Comparison of ENCODE assay signal across 20 cellular contexts in genomic region chr12:12800406-12801180, GRCh38. TPM values are rescaled to one million over a fixed set of nuclear protein-coding genes. Genes with fewer than 3 reads are reported as not detected.
A peak's percentile ranks its signal among the peaks of the same experiment; 100 is the strongest.
DNase-seq lines count a peak whose midpoint lies in the region; ATAC-seq, FAIRE-seq and TF ChIP-seq lines count a peak whose summit lies in the region.
"Had no signal": no experiment of that assay in that cellular context is flagged by ENCODE, and none has a peak within 500 bp of the region (broad histone marks: within the 10 kb centered on the region; RNA-seq: fewer than 3 reads in every experiment).

No MANE protein-coding gene starts in this region.

- H3K27me3 Mint-ChIP-seq in memory B cell: no peaks in the 10 kb centered on the region
- H3K27me3 Mint-ChIP-seq in activated CD8-positive, alpha-beta T cell treated with anti-CD3 and anti-CD28 coated beads for 36 hours: no peaks in the 10 kb centered on the region
- H3K27me3 Mint-ChIP-seq: activated B cell treated with CpG ODN at 0.5 μM for 24 hours had no signal

- H3K4me1 ChIP-seq in A549: peaks cover 45% of the 10 kb centered on the region
- H3K4me1 ChIP-seq in HEK293 (ENCODE audit: control insufficient read depth, insufficient read depth, low read length): peaks cover 4% of the 10 kb centered on the region
- H3K4me1 ChIP-seq: uterus had no signal

- DNase-seq in A549 (ENCODE audit: low read depth in 1 of 2, low spot score in 1 of 2) (peak in 1 of 2 experiments; percentile 86), cardiac fibroblast (ENCODE audit: low read depth in 2 of 2) (peak; percentile 53 to 69), memory B cell (ENCODE audit: low spot score in 2 of 2) (no peak), pons (ENCODE audit: low spot score) (no peak)
- no peak for DNase-seq in activated effector memory CD4-positive, alpha-beta T cell treated with anti-CD3 and anti-CD28 coated beads, Interleukin-2, amount 50 U/mL, for 16 hours
- no peak for DNase-seq in activated CD8-positive, alpha-beta T cell treated with anti-CD3 and anti-CD28 coated beads for 36 hours
- DNase-seq: activated B cell treated with CpG ODN at 0.5 μM for 24 hours; activated naive CD4-positive, alpha-beta T cell treated with anti-CD3 and anti-CD28 coated beads for 36 hours; DMS 273 treated with DMSO at 0.1 percent for 48 hours; heart left ventricle; left cardiac atrium; NCI-H187 treated with DMSO at 0.1 percent for 48 hours; NCI-H524; Peyer's patch; stimulated activated CD4-positive, alpha-beta T cell treated with anti-CD3 and anti-CD28 coated beads, Interleukin-2, amount 100 ng/mL, for 24 hours; stimulated activated CD8-positive, alpha-beta memory T cell treated with anti-CD3 and anti-CD28 coated beads, Interleukin-4, amount 100 ng/mL, for 48 hours; uterus had no signal

- H3K4me2 ChIP-seq in A549: peak overlapping the region; percentile 40

- H3K36me3 ChIP-seq in HEK293 (ENCODE audit: control insufficient read depth in 2 of 2, insufficient read depth in 1 of 2, low read length in 2 of 2): no peaks in the 10 kb centered on the region
- H3K36me3 ChIP-seq: heart left ventricle, Peyer's patch, uterus had no signal

- H3K9me3 ChIP-seq in A549 (no peaks in the 10 kb centered on the region), HEK293 (ENCODE audit: control insufficient read depth, insufficient read depth, low read depth, low read length) (no peaks in the 10 kb centered on the region)
- H3K9me3 ChIP-seq: heart left ventricle, Peyer's patch, uterus had no signal

- intact Hi-C loops in activated CD8-positive, alpha-beta T cell treated with anti-CD3 and anti-CD28 coated beads for 36 hours (cut with micrococcal nuclease): no loop called here

- H3K27ac Mint-ChIP-seq in memory B cell: peak overlapping the region; percentile 74
- no peak overlapping the region for H3K27ac Mint-ChIP-seq in activated CD8-positive, alpha-beta T cell treated with anti-CD3 and anti-CD28 coated beads for 36 hours
- H3K27ac Mint-ChIP-seq: activated naive CD4-positive, alpha-beta T cell treated with anti-CD3 and anti-CD28 coated beads for 36 hours had no signal

- no peak for FAIRE-seq in A549 (lab: Jason Lieb, UNC)
- FAIRE-seq: endometrium had no signal

- CTCF ChIA-PET in A549 (lab: Yijun Ruan, JAX): interaction anchor here (0.9 to 5.0 kb wide), 6 partner anchors 8 to 116 kb away, joined by 3 to 51 read pairs (median 4); partner anchors contain the start of gene DDX47
- CTCF ChIA-PET in HEK293 (lab: Yijun Ruan, JAX): interaction anchor here (0.7 to 1.3 kb wide), 3 partner anchors 12 to 75 kb away, joined by 3 to 7 read pairs (median 4); no protein-coding TSS in a partner anchor
- CTCF ChIA-PET in activated CD8-positive, alpha-beta T cell treated with anti-CD3 and anti-CD28 coated beads for 36 hours (lab: Charles Lee): interaction anchor here (11.5 kb wide), 1 partner anchor 13 kb away, joined by 108 read pairs; the partner anchor contains the start of gene APOLD1

- no peaks in the 10 kb centered on the region for H3K9me3 Mint-ChIP-seq in memory B cell
- no peaks in the 10 kb centered on the region for H3K9me3 Mint-ChIP-seq in activated CD8-positive, alpha-beta T cell treated with anti-CD3 and anti-CD28 coated beads for 36 hours
- H3K9me3 Mint-ChIP-seq: activated B cell treated with CpG ODN at 0.5 μM for 24 hours; activated naive CD4-positive, alpha-beta T cell treated with anti-CD3 and anti-CD28 coated beads for 36 hours had no signal

- H3K27ac ChIP-seq in A549: peak overlapping the region; percentile 54 to 90
- H3K27ac ChIP-seq in HEK293 (ENCODE audit: extremely low read depth, low read depth, low read length): no peak overlapping the region
- H3K27ac ChIP-seq: heart left ventricle, Peyer's patch, uterus had no signal

- ATAC-seq in A549: no peak; a peak in 1 of 6 replicates
- no peak for ATAC-seq in memory B cell (ENCODE audit: low read depth)
- ATAC-seq in HG03439 (IDR thresholded peaks at IDR 0.05; ENCODE audit: unreplicated experiment): no peak
- no peak for ATAC-seq in activated CD8-positive, alpha-beta T cell treated with anti-CD3 and anti-CD28 coated beads for 36 hours
- ATAC-seq: heart left ventricle had no signal

- no peak for TF ChIP-seq POLR2A in A549 (IDR thresholded peaks at IDR 0.05; ENCODE audit: low read length)

- peaks cover 23% of the 10 kb centered on the region for H3K4me1 Mint-ChIP-seq in memory B cell
- H3K4me1 Mint-ChIP-seq in activated CD8-positive, alpha-beta T cell treated with anti-CD3 and anti-CD28 coated beads for 36 hours (ENCODE audit: low read depth): peaks cover 30% of the 10 kb centered on the region

- H3K36me3 Mint-ChIP-seq in memory B cell: no peaks in the 10 kb centered on the region
- no peaks in the 10 kb centered on the region for H3K36me3 Mint-ChIP-seq in activated CD8-positive, alpha-beta T cell treated with anti-CD3 and anti-CD28 coated beads for 36 hours (ENCODE audit: low read depth)

- WGBS in A549 (ENCODE audit: missing lambda C conversion rate): 77% methylated on average over 9 of the region's 9 CpGs

- no peak for TF ChIP-seq EP300 in A549 (IDR thresholded peaks at IDR 0.05)

- H3K4me3 ChIP-seq in A549 (no peak overlapping the region), HEK293 (ENCODE audit: low read depth, low read length) (no peak overlapping the region), cardiac fibroblast (replicated peaks in 1 of 2; ENCODE audit: low read depth in 2 of 2, low read length in 2 of 2) (no peak overlapping the region)
- H3K4me3 ChIP-seq: heart left ventricle, Peyer's patch, uterus had no signal

- TF ChIP-seq RAD21 in A549 (conservative IDR thresholded peaks at IDR 0.05 in 1 of 2, IDR thresholded peaks at IDR 0.05 in 1 of 2): no peak

- TF ChIP-seq CTCF in A549 (IDR thresholded peaks at IDR 0.05) (no peak), HEK293 (tag by site-specific recombination; IDR thresholded peaks at IDR 0.05) (no peak), cardiac fibroblast (IDR thresholded peaks at IDR 0.05; ENCODE audit: low read depth, low read length) (no peak)
- TF ChIP-seq CTCF in activated CD8-positive, alpha-beta T cell treated with anti-CD3 and anti-CD28 coated beads for 36 hours (IDR thresholded peaks at IDR 0.05): no peak

- POLR2A ChIA-PET in A549 (lab: Yijun Ruan, JAX): interaction anchor here (0.7 kb wide), 1 partner anchor 91 kb away, joined by 6 read pairs; the partner anchor contains the start of gene GPRC5A
- POLR2A ChIA-PET in HEK293 (lab: Yijun Ruan, JAX): interaction anchor here (0.7 kb wide), 1 partner anchor 71 kb away, joined by 3 read pairs; no protein-coding TSS in a partner anchor
- POLR2A ChIA-PET in activated CD8-positive, alpha-beta T cell treated with anti-CD3 and anti-CD28 coated beads for 36 hours (lab: Charles Lee): interaction anchor here (1.0 kb wide), 1 partner anchor 23 kb away, joined by 5 read pairs; no protein-coding TSS in a partner anchor

- no peak overlapping the region for H3K4me3 Mint-ChIP-seq in memory B cell
- no peak overlapping the region for H3K4me3 Mint-ChIP-seq in activated CD8-positive, alpha-beta T cell treated with anti-CD3 and anti-CD28 coated beads for 36 hours
- H3K4me3 Mint-ChIP-seq: activated B cell treated with CpG ODN at 0.5 μM for 24 hours; activated naive CD4-positive, alpha-beta T cell treated with anti-CD3 and anti-CD28 coated beads for 36 hours had no signal

TF ChIP-seq in A549, 52 proteins besides CTCF, POLR2A, EP300 and RAD21:
- TF ChIP-seq GATA3 (IDR thresholded peaks at IDR 0.05; ENCODE audit: borderline replicate concordance): no peak
- TF ChIP-seq NFE2L2 (conservative IDR thresholded peaks at IDR 0.05; ENCODE audit: low read length): peak; percentile 72
- no peak for TF ChIP-seq FOSL2 (IDR thresholded peaks at IDR 0.05)
- peak; percentile 22; the same call in 1 of the 2 replicates for TF ChIP-seq FOSL2 (CRISPR knock-in tag; IDR thresholded peaks at IDR 0.05)
- peak; percentile 90 for TF ChIP-seq MAFK (IDR thresholded peaks at IDR 0.05; ENCODE audit: partially characterized antibody)
- peak; percentile 40; the same call in 1 of the 2 replicates for TF ChIP-seq ZNF302 (CRISPR knock-in tag; IDR thresholded peaks at IDR 0.05)
- no peak for TF ChIP-seq HOXA7 (CRISPR knock-in tag; IDR thresholded peaks at IDR 0.05)

TF ChIP-seq in HEK293, 187 proteins besides CTCF, POLR2A, EP300 and RAD21 (continues in another document):
- peak; percentile 88 for TF ChIP-seq EGR2 (tag by site-specific recombination; IDR thresholded peaks at IDR 0.05; ENCODE audit: low read depth)
- no peak for TF ChIP-seq ZNF529 (tag by site-specific recombination; IDR thresholded peaks at IDR 0.05; ENCODE audit: insufficient replicate concordance)
- TF ChIP-seq, protein P1, sequence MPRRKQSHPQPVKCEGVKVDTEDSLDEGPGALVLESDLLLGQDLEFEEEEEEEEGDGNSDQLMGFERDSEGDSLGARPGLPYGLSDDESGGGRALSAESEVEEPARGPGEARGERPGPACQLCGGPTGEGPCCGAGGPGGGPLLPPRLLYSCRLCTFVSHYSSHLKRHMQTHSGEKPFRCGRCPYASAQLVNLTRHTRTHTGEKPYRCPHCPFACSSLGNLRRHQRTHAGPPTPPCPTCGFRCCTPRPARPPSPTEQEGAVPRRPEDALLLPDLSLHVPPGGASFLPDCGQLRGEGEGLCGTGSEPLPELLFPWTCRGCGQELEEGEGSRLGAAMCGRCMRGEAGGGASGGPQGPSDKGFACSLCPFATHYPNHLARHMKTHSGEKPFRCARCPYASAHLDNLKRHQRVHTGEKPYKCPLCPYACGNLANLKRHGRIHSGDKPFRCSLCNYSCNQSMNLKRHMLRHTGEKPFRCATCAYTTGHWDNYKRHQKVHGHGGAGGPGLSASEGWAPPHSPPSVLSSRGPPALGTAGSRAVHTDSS (tag by site-specific recombination; IDR thresholded peaks at IDR 0.05): no peak
- no peak for TF ChIP-seq ZNF549 (tag by site-specific recombination; IDR thresholded peaks at IDR 0.05)
- no peak for TF ChIP-seq GLI4 (tag by site-specific recombination; IDR thresholded peaks at IDR 0.05)

RNA-seq across cellular contexts. Expression of gene DDX47, which starts 12.6 kb away (rescaled TPM):
- polyA plus RNA-seq in A549 (2011; rRNA removed) (118 and 144 TPM in 2 replicates), A549 (2017; fragmentation: RNase III; extraction: RNeasy Plus Mini Kit Qiagen cat#74134 plus additional on column Dnase treatment) (81.6 to 87.3 TPM (median 83.8 TPM) in 3 replicates)
- polyA plus RNA-seq in A549 (2012; cell fraction: cytosol; rRNA removed): 56.1 and 57.2 TPM in 2 replicates
- polyA plus RNA-seq in A549 (2012; cell fraction: nucleus; rRNA removed): 63.1 and 116 TPM in 2 replicates
- 68.9 and 74.6 TPM in 2 replicates for polyA minus RNA-seq in A549 (2011; rRNA and poly(A)+ RNA removed)
- total RNA-seq in activated CD8-positive, alpha-beta T cell treated with anti-CD3 and anti-CD28 coated beads for 36 hours: 10 to 100 TPM; 86.0 to 96.9 TPM

RNA-seq across cellular contexts. Expression of gene APOLD1, which starts 15.1 kb away (rescaled TPM):
- polyA plus RNA-seq in A549 (2011; rRNA removed) (0.93 and 1.3 TPM in 2 replicates), A549 (2017; fragmentation: RNase III; extraction: RNeasy Plus Mini Kit Qiagen cat#74134 plus additional on column Dnase treatment) (0.42 to 0.46 TPM (median 0.44 TPM) in 3 replicates)
- 0.21 and 0.26 TPM in 2 replicates for polyA plus RNA-seq in A549 (2012; cell fraction: cytosol; rRNA removed)
- 0.10 and 0.31 TPM in 2 replicates for polyA plus RNA-seq in A549 (2012; cell fraction: nucleus; rRNA removed)
- 1.1 and 1.3 TPM in 2 replicates for polyA minus RNA-seq in A549 (2011; rRNA and poly(A)+ RNA removed)
- 1 to 10 TPM; 5.7 to 6.3 TPM for total RNA-seq in activated CD8-positive, alpha-beta T cell treated with anti-CD3 and anti-CD28 coated beads for 36 hours

Comparison
In these comparisons a context has a peak if more than half of its experiments do, and no peak if none do; other contexts are left out.
1. DNase-seq: peak in cardiac fibroblast (2 of 2); none in memory B cell (0 of 2), pons (single experiment), activated effector memory CD4-positive, alpha-beta T cell treated with anti-CD3 and anti-CD28 coated beads, Interleukin-2, amount 50 U/mL, for 16 hours (single experiment) and activated CD8-positive, alpha-beta T cell treated with anti-CD3 and anti-CD28 coated beads for 36 hours (single experiment).
2. Of the 5 proteins assayed by ChIP-seq in both HEK293 and A549: peak only in HEK293: none; only in A549: ZNF302; in both: none; in neither: 4.